ENCODE assay signal across 8 cellular contexts in the genomic region with DNA sequence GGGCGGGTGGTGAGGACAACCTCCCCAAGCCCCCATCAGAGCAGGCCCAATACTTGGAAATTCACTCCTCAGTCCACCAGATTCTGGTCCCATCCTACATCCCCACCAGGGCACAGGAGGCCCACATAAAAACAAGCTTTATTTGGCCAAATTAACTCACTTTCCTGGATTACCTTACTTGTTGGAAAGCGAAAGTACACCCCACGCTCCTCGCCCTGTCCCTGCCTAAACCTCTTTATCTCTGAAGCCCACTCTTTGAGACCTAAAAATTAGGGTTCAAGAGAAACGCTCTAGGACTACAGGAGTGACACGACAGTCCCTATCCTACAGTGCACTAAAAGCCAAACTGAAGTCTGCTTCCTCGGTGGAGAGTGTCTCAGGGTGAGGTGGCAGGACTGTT.
A peak's percentile ranks its signal among the peaks of the same experiment; 100 is the strongest.
DNase-seq lines count a peak whose midpoint lies in the region; ATAC-seq and TF ChIP-seq lines count a peak whose summit lies in the region.
"Not testable (repeated sequence)": the region's sequence is repeated elsewhere in the genome, so short reads cannot be mapped to it uniquely, and the experiment has no call there.

No MANE protein-coding gene starts in this region.

- not testable (repeated sequence) for H3K9me3 Mint-ChIP-seq in Calu3 (ENCODE audit: low read depth, unreplicated experiment); activated CD4-positive, alpha-beta T cell treated with anti-CD3 and anti-CD28 coated beads, Interleukin-2, amount 10 ng/mL, durations not matched to agents 24 days and 14 days

- intact Hi-C loops in Calu3 (cut with micrococcal nuclease; ENCODE audit: unreplicated experiment); activated CD4-positive, alpha-beta T cell treated with anti-CD3 and anti-CD28 coated beads, Interleukin-2, amount 10 ng/mL, durations not matched to agents 24 days and 14 days (cut with micrococcal nuclease); mammary epithelial cell (cut with micrococcal nuclease); cardiac septum (cut with DNase I); left lung (cut with DNase I); mucosa of descending colon (cut with DNase I, micrococcal nuclease); posterior vena cava (cut with DNase I); aorta (cut with DNase I): not testable (repeated sequence)

- H3K4me1 Mint-ChIP-seq in Calu3 (ENCODE audit: low read depth, unreplicated experiment); activated CD4-positive, alpha-beta T cell treated with anti-CD3 and anti-CD28 coated beads, Interleukin-2, amount 10 ng/mL, durations not matched to agents 24 days and 14 days: not testable (repeated sequence)

- H4K20me1 ChIP-seq in mammary epithelial cell (ENCODE audit: insufficient read depth, low read length) = not testable (repeated sequence)

- CTCF ChIA-PET in Calu3 (lab: Charles Lee); mammary epithelial cell (lab: Charles Lee; ENCODE audit: low non-redundant PET): not testable (repeated sequence)

- not testable (repeated sequence) for H3K4me1 ChIP-seq in mammary epithelial cell (ENCODE audit: insufficient read depth, low read length); left lung; mucosa of descending colon (ENCODE audit: low read depth); aorta (ENCODE audit: control insufficient read depth in 1 of 2, insufficient read depth in 2 of 2, low read length in 2 of 2)

- H3K27ac Mint-ChIP-seq in Calu3 (ENCODE audit: unreplicated experiment); activated CD4-positive, alpha-beta T cell treated with anti-CD3 and anti-CD28 coated beads, Interleukin-2, amount 10 ng/mL, durations not matched to agents 24 days and 14 days: not testable (repeated sequence)

- in situ Hi-C loops in mammary epithelial cell (cut with MboI; ENCODE audit: low sequenced_read_pairs in 2 of 2) = not testable (repeated sequence)

- not testable (repeated sequence) for H3K36me3 ChIP-seq in mammary epithelial cell (ENCODE audit: insufficient read depth, low read length); left lung; mucosa of descending colon (ENCODE audit: low read depth); aorta (ENCODE audit: control insufficient read depth in 1 of 2, insufficient read depth in 2 of 2, low read length in 1 of 2)

- not testable (repeated sequence) for H3K27ac ChIP-seq in mammary epithelial cell (ENCODE audit: insufficient read depth, low read depth, low read length); left lung; aorta (ENCODE audit: low read depth in 1 of 2, low read length in 2 of 2)

- H2AFZ ChIP-seq in mammary epithelial cell (ENCODE audit: low read depth, low read length) = not testable (repeated sequence)

- not testable (repeated sequence) for H3K79me2 ChIP-seq in mammary epithelial cell (ENCODE audit: insufficient read depth, low read length)

- WGBS in mammary epithelial cell (ENCODE audit: low coverage, missing lambda C conversion rate) = 88% methylated on average over 4 of the region's 7 CpGs
- 79 to 93% methylated on average over 4 of the region's 7 CpGs for WGBS in aorta, 2 donors

- not testable (repeated sequence) for H3K9ac ChIP-seq in mammary epithelial cell (ENCODE audit: insufficient read depth, low read length)

- not testable (repeated sequence) for H3K36me3 Mint-ChIP-seq in Calu3 (ENCODE audit: insufficient read depth, unreplicated experiment); activated CD4-positive, alpha-beta T cell treated with anti-CD3 and anti-CD28 coated beads, Interleukin-2, amount 10 ng/mL, durations not matched to agents 24 days and 14 days (ENCODE audit: low read depth)

- H3K9me3 ChIP-seq in mammary epithelial cell (replicated peaks; ENCODE audit: insufficient read depth, low read length); left lung; mucosa of descending colon; aorta (ENCODE audit: control insufficient read depth, low read length): not testable (repeated sequence)

- DNase-seq in Calu3, mammary epithelial cell: not testable (repeated sequence)
- DNase-seq in activated CD4-positive, alpha-beta T cell treated with anti-CD3 and anti-CD28 coated beads, Interleukin-2, amount 10 ng/mL, durations not matched to agents 24 days and 14 days = peak; percentile 52
- DNase-seq in cardiac septum (ENCODE audit: low spot score) (peak; percentile 70), left lung (peak; percentile 10 to 12), mucosa of descending colon (peak; percentile 0 to 12 (median 7)), posterior vena cava (ENCODE audit: low spot score) (peak; percentile 17), aorta (peak; percentile 10 to 16)

- H3K27me3 Mint-ChIP-seq in Calu3 (ENCODE audit: unreplicated experiment); activated CD4-positive, alpha-beta T cell treated with anti-CD3 and anti-CD28 coated beads, Interleukin-2, amount 10 ng/mL, durations not matched to agents 24 days and 14 days: not testable (repeated sequence)

- H3K4me3 ChIP-seq in mammary epithelial cell (replicated peaks in 1 of 3; ENCODE audit: insufficient read depth in 1 of 3, low read depth in 2 of 3, low read length in 3 of 3); left lung; mucosa of descending colon; aorta (ENCODE audit: low read length in 2 of 2): not testable (repeated sequence)

- not testable (repeated sequence) for H3K4me3 Mint-ChIP-seq in Calu3 (ENCODE audit: low read depth, unreplicated experiment); activated CD4-positive, alpha-beta T cell treated with anti-CD3 and anti-CD28 coated beads, Interleukin-2, amount 10 ng/mL, durations not matched to agents 24 days and 14 days

- TF ChIP-seq CTCF in Calu3 (IDR thresholded peaks at IDR 0.05; ENCODE audit: unreplicated experiment); mammary epithelial cell (conservative IDR thresholded peaks at IDR 0.05 in 1 of 2, IDR thresholded peaks at IDR 0.05 in 1 of 2; ENCODE audit: extremely low read depth in 1 of 2, insufficient read depth in 1 of 2, low read depth in 1 of 2, low read length in 2 of 2); left lung (IDR thresholded peaks at IDR 0.05); mucosa of descending colon (IDR thresholded peaks at IDR 0.05): not testable (repeated sequence)

- dilution Hi-C loops in mammary epithelial cell (cut with HindIII; ENCODE audit: low sequenced_read_pairs) = not testable (repeated sequence)

- H3K27me3 ChIP-seq in mammary epithelial cell (ENCODE audit: insufficient read depth, low read length); left lung; aorta (ENCODE audit: control insufficient read depth in 1 of 2, insufficient read depth in 2 of 2, low read length in 1 of 2): not testable (repeated sequence)

- BruUV-seq in Calu3 (replicated peaks; lab: Mats Ljungman, UMichigan) (TSS peak; percentile 11), mammary epithelial cell (replicated peaks; lab: Mats Ljungman, UMichigan) (TSS peak; percentile 6)

- not testable (repeated sequence) for H3K4me2 ChIP-seq in mammary epithelial cell (ENCODE audit: insufficient read depth, low read depth, low read length)

- ATAC-seq in left lung; mucosa of descending colon; aorta (ENCODE audit: low FRiP score): not testable (repeated sequence)
